Comparison of ENCODE assay signal across 28 cellular contexts in genomic region chr9:119991797-119992196, GRCh38.
"Had no signal": no experiment of that assay in that cellular context is flagged by ENCODE, and none has a peak within 500 bp of the region (broad histone marks: within the 10 kb centered on the region; RNA-seq: fewer than 3 reads in every experiment).

No MANE protein-coding gene starts in this region.

- H3K36me3 Mint-ChIP-seq: stimulated activated memory B cell treated with anti-CD40 and anti-IgM and Interleukin-4, amounts not matched to agents 10 μg/mL and 1 μg/mL and 100 μg/mL, for 72 hours; stimulated activated naive B cell treated with anti-CD40 and anti-IgM and Interleukin-4, amounts not matched to agents 10 μg/mL and 1 μg/mL and 100 μg/mL, for 72 hours; type B pancreatic cell had no signal

- DNase-seq: stimulated activated CD4-positive, alpha-beta T cell treated with anti-CD3 and anti-CD28 coated beads, Interleukin-2, amount 100 ng/mL, for 48 hours; stimulated activated CD4-positive, alpha-beta T cell treated with anti-CD3 and anti-CD28 coated beads, Interleukin-4, amount 100 ng/mL, for 1 hour; stimulated activated CD4-positive, alpha-beta T cell treated with anti-CD3 and anti-CD28 coated beads, Interleukin-4, amount 100 ng/mL, for 24 hours; stimulated activated CD4-positive, alpha-beta T cell treated with anti-CD3 and anti-CD28 coated beads, Interleukin-4, amount 100 ng/mL, for 4 hours; stimulated activated CD8-positive, alpha-beta memory T cell treated with anti-CD3 and anti-CD28 coated beads, Interleukin-4, amount 100 ng/mL, for 48 hours; stimulated activated naive B cell treated with anti-CD40 and anti-IgM and Interleukin-4, amounts not matched to agents 10 μg/mL and 1 μg/mL and 100 μg/mL, for 72 hours; stimulated activated naive CD4-positive, alpha-beta T cell; stimulated activated naive CD4-positive, alpha-beta T cell treated with Interleukin-2 at 50 U/mL for 16 hours; stimulated activated naive CD8-positive, alpha-beta T cell treated with anti-CD3 and anti-CD28 coated beads, Interleukin-15, amount 100 ng/mL, for 72 hours; stimulated activated naive CD8-positive, alpha-beta T cell treated with anti-CD3 and anti-CD28 coated beads, Interleukin-15, Interleukin-2, amounts not matched to agents 100 U/mL and 50 U/mL, for 24 hours; stomach; substantia nigra; testis; thyroid gland; tibial artery; transverse colon; trophoblast cell; upper lobe of right lung; uterus had no signal

- H3K9me3 ChIP-seq: stomach, suprapubic skin, testis, thoracic aorta, thyroid gland, tibial artery, tibial nerve, transverse colon, upper lobe of left lung, upper lobe of right lung, uterus, vagina had no signal

- ATAC-seq: stimulated activated memory B cell treated with anti-CD40 and anti-IgM and Interleukin-4, amounts not matched to agents 10 μg/mL and 1 μg/mL and 100 μg/mL, for 72 hours; stimulated activated naive B cell treated with anti-CD40 and anti-IgM and Interleukin-4, amounts not matched to agents 10 μg/mL and 1 μg/mL and 100 μg/mL, for 72 hours; stimulated activated naive CD8-positive, alpha-beta T cell treated with anti-CD3 and anti-CD28 coated beads, Interleukin-15, amount 100 ng/mL, for 72 hours; stimulated activated naive CD8-positive, alpha-beta T cell treated with anti-CD3 and anti-CD28 coated beads, Interleukin-15, Interleukin-2, amounts not matched to agents 100 U/mL and 50 U/mL, for 24 hours; upper lobe of right lung had no signal

- H3K27ac Mint-ChIP-seq: stimulated activated memory B cell treated with anti-CD40 and anti-IgM and Interleukin-4, amounts not matched to agents 10 μg/mL and 1 μg/mL and 100 μg/mL, for 72 hours; stimulated activated naive B cell treated with anti-CD40 and anti-IgM and Interleukin-4, amounts not matched to agents 10 μg/mL and 1 μg/mL and 100 μg/mL, for 72 hours; stimulated activated naive CD8-positive, alpha-beta T cell treated with anti-CD3 and anti-CD28 coated beads, Interleukin-15, amount 100 ng/mL, for 72 hours; stimulated activated naive CD8-positive, alpha-beta T cell treated with anti-CD3 and anti-CD28 coated beads, Interleukin-15, Interleukin-2, amounts not matched to agents 100 ng/mL and 50 ng/mL, for 24 hours; type B pancreatic cell had no signal

- H3K4me3 Mint-ChIP-seq: stimulated activated memory B cell treated with anti-CD40 and anti-IgM and Interleukin-4, amounts not matched to agents 10 μg/mL and 1 μg/mL and 100 μg/mL, for 72 hours; stimulated activated naive B cell treated with anti-CD40 and anti-IgM and Interleukin-4, amounts not matched to agents 10 μg/mL and 1 μg/mL and 100 μg/mL, for 72 hours; stimulated activated naive CD8-positive, alpha-beta T cell treated with anti-CD3 and anti-CD28 coated beads, Interleukin-15, amount 100 ng/mL, for 72 hours; stimulated activated naive CD8-positive, alpha-beta T cell treated with anti-CD3 and anti-CD28 coated beads, Interleukin-15, Interleukin-2, amounts not matched to agents 100 ng/mL and 50 ng/mL, for 24 hours; type B pancreatic cell had no signal

- H3K27me3 ChIP-seq: suprapubic skin, testis, thyroid gland, tibial nerve, transverse colon, upper lobe of left lung, upper lobe of right lung, uterus, vagina had no signal

- H3K9me3 Mint-ChIP-seq: stimulated activated memory B cell treated with anti-CD40 and anti-IgM and Interleukin-4, amounts not matched to agents 10 μg/mL and 1 μg/mL and 100 μg/mL, for 72 hours; stimulated activated naive B cell treated with anti-CD40 and anti-IgM and Interleukin-4, amounts not matched to agents 10 μg/mL and 1 μg/mL and 100 μg/mL, for 72 hours; stimulated activated naive CD8-positive, alpha-beta T cell treated with anti-CD3 and anti-CD28 coated beads, Interleukin-15, amount 100 ng/mL, for 72 hours; stimulated activated naive CD8-positive, alpha-beta T cell treated with anti-CD3 and anti-CD28 coated beads, Interleukin-15, Interleukin-2, amounts not matched to agents 100 ng/mL and 50 ng/mL, for 24 hours; type B pancreatic cell had no signal

- H3K36me3 ChIP-seq: stomach, suprapubic skin, thoracic aorta, thyroid gland, tibial artery, tibial nerve, transverse colon, upper lobe of left lung, upper lobe of right lung, uterus, vagina had no signal

- H3K27ac ChIP-seq: stomach, suprapubic skin, testis, thoracic aorta, thyroid gland, tibial artery, tibial nerve, transverse colon, upper lobe of left lung, upper lobe of right lung, uterus, vagina had no signal

- H3K4me1 ChIP-seq: stomach, suprapubic skin, testis, thyroid gland, tibial artery, tibial nerve, transverse colon, upper lobe of left lung, upper lobe of right lung, uterus, vagina had no signal

- H3K4me3 ChIP-seq: stomach, suprapubic skin, testis, thoracic aorta, thyroid gland, tibial artery, tibial nerve, transverse colon, upper lobe of left lung, upper lobe of right lung, uterus, vagina had no signal

- H3K4me1 Mint-ChIP-seq: stimulated activated memory B cell treated with anti-CD40 and anti-IgM and Interleukin-4, amounts not matched to agents 10 μg/mL and 1 μg/mL and 100 μg/mL, for 72 hours; stimulated activated naive B cell treated with anti-CD40 and anti-IgM and Interleukin-4, amounts not matched to agents 10 μg/mL and 1 μg/mL and 100 μg/mL, for 72 hours; stimulated activated naive CD8-positive, alpha-beta T cell treated with anti-CD3 and anti-CD28 coated beads, Interleukin-15, amount 100 ng/mL, for 72 hours had no signal

- FAIRE-seq: urothelium cell line had no signal
